13 cellular contexts compared by ENCODE assay signal in the genomic region with DNA sequence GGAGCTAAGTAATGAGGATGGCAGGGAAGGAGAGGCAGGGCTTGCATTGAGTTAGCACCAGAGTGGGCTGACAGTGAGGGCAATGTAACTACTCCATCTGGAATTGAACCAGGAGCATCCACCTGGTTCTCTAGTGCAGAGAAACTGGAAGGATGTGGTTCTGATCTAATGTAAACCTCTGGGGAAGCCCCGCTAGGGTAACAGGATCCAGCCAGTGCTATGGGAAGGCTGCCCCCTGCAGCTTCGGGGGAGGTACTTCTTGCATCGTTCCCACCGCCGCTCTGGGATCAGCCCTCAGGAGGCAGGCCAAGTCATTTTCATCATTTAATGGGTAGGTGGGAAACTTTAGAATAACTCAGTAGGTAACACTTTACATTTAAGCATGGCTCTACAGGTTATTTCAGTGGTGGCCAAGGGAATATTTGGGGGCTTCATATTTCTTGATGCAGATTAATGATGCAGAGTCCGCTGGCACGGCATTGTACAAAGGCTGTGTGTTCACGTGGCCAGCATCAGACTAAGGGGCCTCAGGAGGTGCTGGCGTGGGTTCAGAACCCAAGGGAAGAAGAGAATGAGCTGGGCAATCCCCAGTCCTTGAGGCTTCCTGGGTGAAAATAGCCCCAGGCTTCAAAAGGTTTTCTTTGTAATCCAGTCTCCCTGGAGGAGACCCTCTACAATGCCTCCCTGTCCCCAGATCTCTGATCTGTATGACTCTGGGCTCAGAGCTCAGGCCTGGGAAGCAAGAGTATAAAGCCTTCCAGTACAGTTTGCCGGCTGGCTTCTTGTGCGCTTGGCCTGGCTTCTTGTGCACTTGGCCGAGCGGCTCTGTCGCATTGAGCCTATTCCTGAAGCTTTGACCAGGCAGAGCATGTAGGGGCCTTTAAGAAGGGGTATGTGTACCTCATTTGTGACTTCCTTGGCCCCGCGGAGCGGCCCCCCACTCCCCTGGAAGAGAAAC. TPM values are rescaled to one million over a fixed set of nuclear protein-coding genes. Genes with fewer than 3 reads are reported as not detected.
DNase-seq lines count a peak whose midpoint lies in the region; ATAC-seq and TF ChIP-seq lines count a peak whose summit lies in the region.
"Had no signal": no experiment of that assay in that cellular context is flagged by ENCODE, and none has a peak within 500 bp of the region (broad histone marks: within the 10 kb centered on the region; RNA-seq: fewer than 3 reads in every experiment).

No MANE protein-coding gene starts in this region.

- H3K27me3 Mint-ChIP-seq in endodermal cell (ENCODE audit: insufficient read depth), result peaks cover 15% of the 10 kb centered on the region

- TF ChIP-seq CTCF in SK-N-SH (IDR thresholded peaks at IDR 0.05) (no peak), HFF-Myc (IDR thresholded peaks at IDR 0.05; ENCODE audit: low read depth, low read length, missing control alignments) (peak; percentile 16), endodermal cell (conservative IDR thresholded peaks at IDR 0.05) (peak; percentile 85), uterus (IDR thresholded peaks at IDR 0.05) (no peak)

- H3K27me3 ChIP-seq in SK-N-SH (ENCODE audit: insufficient read depth), result no peaks in the 10 kb centered on the region
- H3K27me3 ChIP-seq in endodermal cell (ENCODE audit: control insufficient read depth, insufficient read depth, low read length, poor library complexity, severe bottlenecking), result no peaks in the 10 kb centered on the region
- no peaks in the 10 kb centered on the region for H3K27me3 ChIP-seq in uterus
- H3K27me3 ChIP-seq: BLaER1 had no signal

- DNase-seq in SK-N-SH (peak; percentile 44), HFF-Myc (ENCODE audit: extremely low read depth, low read depth) (no peak), endodermal cell (peak; percentile 88), putamen (ENCODE audit: low spot score) (peak; percentile 4), kidney glomerular epithelial cell (lab: John Stamatoyannopoulos, UW) (no peak), uterus (no peak)
- no peak for DNase-seq in activated CD4-positive, CD25-positive, alpha-beta regulatory T cell (lab: John Stamatoyannopoulos, UW)
- DNase-seq: dermis blood vessel endothelial cell, NCI-H510A treated with DMSO at 0.1 percent for 48 hours, occipital lobe, T1000 had no signal

- H3K9ac ChIP-seq in SK-N-SH (no peak overlapping the region), endodermal cell (ENCODE audit: extremely low read depth, low read length, poor library complexity, severe bottlenecking) (no peak overlapping the region)
- H3K9ac ChIP-seq: BLaER1 had no signal

- no peak overlapping the region for H3K4me2 ChIP-seq in SK-N-SH
- H3K4me2 ChIP-seq: BLaER1 had no signal

- no peak overlapping the region for H3K4me3 Mint-ChIP-seq in endodermal cell

- H4K20me1 ChIP-seq in SK-N-SH (ENCODE audit: insufficient read depth), result no peaks in the 10 kb centered on the region
- H4K20me1 ChIP-seq: BLaER1 had no signal

- H3K36me3 ChIP-seq in SK-N-SH (replicated peaks in 1 of 2; ENCODE audit: control insufficient read depth in 1 of 2, insufficient read depth in 2 of 2, low read length in 1 of 2) (no peaks in the 10 kb centered on the region), endodermal cell (ENCODE audit: control insufficient read depth, insufficient read depth, low read length) (no peaks in the 10 kb centered on the region), uterus (no peaks in the 10 kb centered on the region)
- H3K36me3 ChIP-seq: BLaER1 had no signal

- no peak overlapping the region for H3K27ac ChIP-seq in SK-N-SH (ENCODE audit: low read depth in 2 of 2, low read length in 1 of 2)
- H3K27ac ChIP-seq in endodermal cell (ENCODE audit: low read depth, low read length), result no peak overlapping the region
- H3K27ac ChIP-seq in uterus, result no peak overlapping the region
- H3K27ac ChIP-seq: BLaER1 had no signal

- CTCF ChIA-PET in SK-N-SH (lab: Yijun Ruan, JAX), result interaction anchor here (0.5 to 1.4 kb wide), 2 partner anchors 38 to 458 kb away, joined by 4 read pairs; no protein-coding TSS in a partner anchor

- H3K9me2 ChIP-seq in SK-N-SH, result no peaks in the 10 kb centered on the region

- POLR2A ChIA-PET in SK-N-SH (lab: Yijun Ruan, JAX), result no interaction called here

- no peak for ATAC-seq in SK-N-SH treated with all-trans-retinoic acid at 6 μM for 48 hours

- no peak overlapping the region for H2AFZ ChIP-seq in SK-N-SH (ENCODE audit: low read depth)

- H3K9me3 ChIP-seq in SK-N-SH (no peaks in the 10 kb centered on the region), endodermal cell (ENCODE audit: control insufficient read depth, low read length) (peaks cover 5% of the 10 kb centered on the region), uterus (no peaks in the 10 kb centered on the region)

- WGBS in SK-N-SH (ENCODE audit: low lambda C conversion rate), result 36% methylated on average over 9 of the region's 17 CpGs
- 84 to 95% methylated on average over 4 to 17 of the region's 17 CpGs for WGBS in endodermal cell (ENCODE audit: insufficient coverage in 1 of 2, insufficient read length in 1 of 2), 2 experiments

- no peaks in the 10 kb centered on the region for H3K79me2 ChIP-seq in SK-N-SH (ENCODE audit: insufficient read depth)

- H3K4me1 ChIP-seq in SK-N-SH (ENCODE audit: control insufficient read depth in 1 of 2, insufficient read depth in 2 of 2, low read depth in 1 of 2, low read length in 1 of 2) (no peaks in the 10 kb centered on the region), endodermal cell (ENCODE audit: control insufficient read depth, insufficient read depth, low read length) (no peaks in the 10 kb centered on the region), uterus (no peaks in the 10 kb centered on the region)

- TF ChIP-seq EP300 in SK-N-SH (IDR thresholded peaks at IDR 0.05; ENCODE audit: borderline replicate concordance in 1 of 2, low read depth in 1 of 2, low read length in 1 of 2), result no peak

- H3K4me1 Mint-ChIP-seq in endodermal cell, result peaks cover 2% of the 10 kb centered on the region

- no peak for TF ChIP-seq POLR2A in uterus (IDR thresholded peaks at IDR 0.05)

- intact Hi-C loops in uterus (cut with DNase I; ENCODE audit: low total_unique reads), result no loop called here

- no peak overlapping the region for H3K27ac Mint-ChIP-seq in endodermal cell

- no peaks in the 10 kb centered on the region for H3F3A ChIP-seq in SK-N-SH (replicated peaks; ENCODE audit: insufficient read depth)

- H3K36me3 Mint-ChIP-seq in endodermal cell (ENCODE audit: low read depth), result no peaks in the 10 kb centered on the region

- peaks cover 12% of the 10 kb centered on the region for H3K9me3 Mint-ChIP-seq in endodermal cell

- H3K4me3 ChIP-seq in SK-N-SH (ENCODE audit: low read depth in 2 of 2, low read length in 1 of 2) (no peak overlapping the region), HFF-Myc (replicated peaks; ENCODE audit: low read depth, low read length) (no peak overlapping the region), endodermal cell (ENCODE audit: low read length) (no peak overlapping the region), uterus (no peak overlapping the region)
- H3K4me3 ChIP-seq: BLaER1 had no signal

- TF ChIP-seq RAD21 in SK-N-SH (IDR thresholded peaks at IDR 0.05; ENCODE audit: low read length), result peak; percentile 43

TF ChIP-seq in SK-N-SH, 30 proteins besides CTCF, POLR2A, EP300 and RAD21 (continues in another document):
- TF ChIP-seq FOXM1 (IDR thresholded peaks at IDR 0.05; ENCODE audit: low read depth), result no peak
- no peak for TF ChIP-seq RFX5 (IDR thresholded peaks at IDR 0.05; ENCODE audit: low read length)
- TF ChIP-seq, protein P1, sequence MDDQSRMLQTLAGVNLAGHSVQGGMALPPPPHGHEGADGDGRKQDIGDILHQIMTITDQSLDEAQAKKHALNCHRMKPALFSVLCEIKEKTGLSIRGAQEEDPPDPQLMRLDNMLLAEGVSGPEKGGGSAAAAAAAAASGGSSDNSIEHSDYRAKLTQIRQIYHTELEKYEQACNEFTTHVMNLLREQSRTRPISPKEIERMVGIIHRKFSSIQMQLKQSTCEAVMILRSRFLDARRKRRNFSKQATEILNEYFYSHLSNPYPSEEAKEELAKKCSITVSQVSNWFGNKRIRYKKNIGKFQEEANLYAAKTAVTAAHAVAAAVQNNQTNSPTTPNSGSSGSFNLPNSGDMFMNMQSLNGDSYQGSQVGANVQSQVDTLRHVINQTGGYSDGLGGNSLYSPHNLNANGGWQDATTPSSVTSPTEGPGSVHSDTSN (IDR thresholded peaks at IDR 0.05), result no peak
- no peak for TF ChIP-seq POLR2AphosphoS5 (IDR thresholded peaks at IDR 0.05; ENCODE audit: low read depth, low read length)
- no peak for TF ChIP-seq GABPA (IDR thresholded peaks at IDR 0.05; ENCODE audit: low read depth)

TF ChIP-seq in SK-N-SH treated with all-trans-retinoic acid at 6 μM for 48 hours, 23 proteins besides CTCF, POLR2A, EP300 and RAD21 (continues in another document):
- no peak for TF ChIP-seq OSR1 (CRISPR knock-in tag; IDR thresholded peaks at IDR 0.05)
- no peak for TF ChIP-seq CSRNP3 (CRISPR knock-in tag; IDR thresholded peaks at IDR 0.05)
- TF ChIP-seq ZNF70 (CRISPR knock-in tag; IDR thresholded peaks at IDR 0.05), result no peak
- TF ChIP-seq BACH2 (CRISPR knock-in tag; IDR thresholded peaks at IDR 0.05; ENCODE audit: borderline replicate concordance), result no peak
- no peak for TF ChIP-seq TOX (CRISPR knock-in tag; IDR thresholded peaks at IDR 0.05; ENCODE audit: borderline replicate concordance)

RNA-seq across cellular contexts. Expression of gene KAZN, which starts 26.4 kb away (rescaled TPM):
- 6.8 and 7.7 TPM in 2 replicates for polyA plus RNA-seq in SK-N-SH (2012; rRNA removed)
- polyA plus RNA-seq in SK-N-SH (2012; cell fraction: cytosol; rRNA removed), result 5.9 and 6.6 TPM in 2 replicates
- 16.0 and 17.3 TPM in 2 replicates for polyA plus RNA-seq in SK-N-SH (2012; cell fraction: nucleus; rRNA removed)
- total RNA-seq in endodermal cell (10 to 100 TPM; 12.4 to 13.9 TPM), uterus (10 to 100 TPM in 1 of 4 donors, 1 to 10 TPM in 2, under 1 TPM in 1; 0.77 to 12.3 (median 4.9) TPM)
- polyA plus RNA-seq in endodermal cell (2013, experiment 1 of 2), result 13.3 TPM
- 12.1 TPM for polyA plus RNA-seq in endodermal cell (2013, experiment 2 of 2)

Comparison
In these comparisons a context has a peak if more than half of its experiments do, and no peak if none do; other contexts are left out.
1. DNase-seq: peak in SK-N-SH (single experiment), endodermal cell (single experiment) and putamen (single experiment); none in HFF-Myc (single experiment), kidney glomerular epithelial cell (single experiment), activated CD4-positive, CD25-positive, alpha-beta regulatory T cell (0 of 4) and uterus (0 of 2).
2. CTCF ChIP-seq: peak in HFF-Myc (single experiment) and endodermal cell (single experiment); none in SK-N-SH (single experiment) and uterus (0 of 4).